1 cellular context compared by ENCODE assay signal in the genomic region with DNA sequence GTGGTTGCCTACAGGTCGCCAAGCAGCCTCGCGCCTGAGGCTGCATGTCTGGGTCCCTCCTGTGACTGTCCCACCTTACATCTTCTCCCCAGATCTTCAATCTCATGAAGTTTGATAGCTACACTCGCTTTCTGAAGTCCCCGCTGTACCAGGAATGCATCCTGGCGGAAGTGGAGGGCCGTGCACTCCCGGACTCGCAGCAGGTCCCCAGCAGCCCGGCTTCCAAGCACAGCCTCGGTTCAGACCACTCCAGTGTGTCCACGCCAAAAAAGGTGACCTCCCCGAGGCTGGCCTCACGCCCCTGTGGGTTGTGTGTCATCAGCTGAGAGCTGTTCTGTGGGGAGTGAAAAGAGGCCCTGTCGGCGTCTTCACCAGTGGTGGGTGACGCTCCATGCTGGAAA.
TF ChIP-seq lines count a peak whose summit lies in the region.

No MANE protein-coding gene starts in this region.

TF ChIP-seq in SK-N-SH, 30 proteins besides CTCF, POLR2A, EP300 and RAD21 (continued from another document):
- TF ChIP-seq, protein P1, sequence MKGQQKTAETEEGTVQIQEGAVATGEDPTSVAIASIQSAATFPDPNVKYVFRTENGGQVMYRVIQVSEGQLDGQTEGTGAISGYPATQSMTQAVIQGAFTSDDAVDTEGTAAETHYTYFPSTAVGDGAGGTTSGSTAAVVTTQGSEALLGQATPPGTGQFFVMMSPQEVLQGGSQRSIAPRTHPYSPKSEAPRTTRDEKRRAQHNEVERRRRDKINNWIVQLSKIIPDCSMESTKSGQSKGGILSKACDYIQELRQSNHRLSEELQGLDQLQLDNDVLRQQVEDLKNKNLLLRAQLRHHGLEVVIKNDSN (IDR thresholded peaks at IDR 0.05; ENCODE audit: borderline replicate concordance, low read depth) = no peak
- TF ChIP-seq RXRA (IDR thresholded peaks at IDR 0.05; ENCODE audit: borderline replicate concordance, low read depth) = no peak
- no peak for TF ChIP-seq SIN3A (IDR thresholded peaks at IDR 0.05; ENCODE audit: borderline replicate concordance, low read depth, low read length)
- TF ChIP-seq MEF2A (IDR thresholded peaks at IDR 0.05; ENCODE audit: borderline replicate concordance, low read depth) = no peak
